In genomic region chr4:57499786-57500185, GRCh38 we compare ENCODE assay signal across 19 cellular contexts.
DNase-seq lines count a peak whose midpoint lies in the region; ATAC-seq, FAIRE-seq and TF ChIP-seq lines count a peak whose summit lies in the region.
"Had no signal": no experiment of that assay in that cellular context is flagged by ENCODE, and none has a peak within 500 bp of the region (broad histone marks: within the 10 kb centered on the region; RNA-seq: fewer than 3 reads in every experiment).

No MANE protein-coding gene starts in this region.

- POLR2A ChIA-PET in A549 (lab: Yijun Ruan, JAX), result no interaction called here
- POLR2A ChIA-PET in CD4-positive, alpha-beta T cell (lab: Charles Lee), result no interaction called here

- no peak overlapping the region for H3K4me2 ChIP-seq in A549

- H3K27ac ChIP-seq in A549, result peak overlapping the region in 1 of 2 experiments; percentile 42; a peak in 1 of 6 replicates
- H3K27ac ChIP-seq in CD4-positive, alpha-beta T cell (ENCODE audit: low read depth, low read length), result no peak overlapping the region
- H3K27ac ChIP-seq: stomach, uterus had no signal

- 45% methylated on average over 6 of the region's 6 CpGs for WGBS in A549 (ENCODE audit: missing lambda C conversion rate)

- DNase-seq in A549 (ENCODE audit: low read depth in 1 of 2, low spot score in 1 of 2) (peak in 1 of 2 experiments; percentile 59), HT1080 (ENCODE audit: low read depth) (peak; percentile 78), RPMI7951 (ENCODE audit: low read depth) (peak; percentile 63), fibroblast of mammary gland (ENCODE audit: low read depth) (peak; percentile 28), medulla oblongata (ENCODE audit: extremely low spot score) (no peak), HPDE6-E6E7 (ENCODE audit: extremely low spot score) (no peak)
- DNase-seq in CD4-positive, alpha-beta T cell, result no peak
- DNase-seq: activated CD4-positive, alpha-beta T cell treated with anti-CD3 and anti-CD28 coated beads for 4 hours; activated naive CD4-positive, alpha-beta T cell treated with anti-CD3 and anti-CD28 coated beads for 36 hours; hypothalamus; Karpas-422; NCI-H187; NCI-H526; stomach; uterus had no signal

- TF ChIP-seq RAD21 in A549 (conservative IDR thresholded peaks at IDR 0.05 in 1 of 2, IDR thresholded peaks at IDR 0.05 in 1 of 2), result no peak

- TF ChIP-seq POLR2A in A549 (IDR thresholded peaks at IDR 0.05; ENCODE audit: low read length), result no peak

- no peaks in the 10 kb centered on the region for H3K9me3 ChIP-seq in A549
- H3K9me3 ChIP-seq in CD4-positive, alpha-beta T cell (ENCODE audit: control insufficient read depth, low read length), result no peaks in the 10 kb centered on the region
- H3K9me3 ChIP-seq: Caco-2, stomach, uterus had no signal

- no peak overlapping the region for H3K27ac Mint-ChIP-seq in CD4-positive, alpha-beta T cell
- H3K27ac Mint-ChIP-seq: activated naive CD4-positive, alpha-beta T cell treated with anti-CD3 and anti-CD28 coated beads for 36 hours; progenitor cell of endocrine pancreas had no signal

- TF ChIP-seq EP300 in A549 (IDR thresholded peaks at IDR 0.05), result no peak

- no peaks in the 10 kb centered on the region for H3K27me3 Mint-ChIP-seq in CD4-positive, alpha-beta T cell
- H3K27me3 Mint-ChIP-seq: progenitor cell of endocrine pancreas had no signal

- TF ChIP-seq CTCF in A549 (IDR thresholded peaks at IDR 0.05), result no peak
- TF ChIP-seq CTCF in fibroblast of mammary gland (conservative IDR thresholded peaks at IDR 0.05; ENCODE audit: control insufficient read depth, insufficient read depth, low read depth, low read length), result no peak
- no peak for TF ChIP-seq CTCF in CD4-positive, alpha-beta T cell (IDR thresholded peaks at IDR 0.05)

- no peaks in the 10 kb centered on the region for H3K4me1 Mint-ChIP-seq in CD4-positive, alpha-beta T cell (ENCODE audit: low read depth)

- no peak for FAIRE-seq in A549 (lab: Jason Lieb, UNC)

- H3K27me3 ChIP-seq in CD4-positive, alpha-beta T cell (ENCODE audit: control insufficient read depth, insufficient read depth, low read length), result no peaks in the 10 kb centered on the region
- H3K27me3 ChIP-seq: stomach, uterus had no signal

- H3K9me3 Mint-ChIP-seq in CD4-positive, alpha-beta T cell, result no peaks in the 10 kb centered on the region

- CTCF ChIA-PET in A549 (lab: Yijun Ruan, JAX), result no interaction called here
- CTCF ChIA-PET in CD4-positive, alpha-beta T cell (lab: Charles Lee), result no interaction called here

- H3K4me3 Mint-ChIP-seq in CD4-positive, alpha-beta T cell, result no peak overlapping the region
- H3K4me3 Mint-ChIP-seq: activated naive CD4-positive, alpha-beta T cell treated with anti-CD3 and anti-CD28 coated beads for 36 hours; brain had no signal

- no peak overlapping the region for H3K4me3 ChIP-seq in A549
- H3K4me3 ChIP-seq in fibroblast of mammary gland (ENCODE audit: control insufficient read depth, low read depth, low read length), result no peak overlapping the region
- H3K4me3 ChIP-seq: stomach, uterus had no signal

- ATAC-seq in A549 (peak; percentile 72 to 82; a peak in 5 of 6 replicates), GM21423 (IDR thresholded peaks at IDR 0.05; ENCODE audit: unreplicated experiment) (no peak)
- ATAC-seq in CD4-positive, alpha-beta T cell (ENCODE audit: poor library complexity), result no peak

- intact Hi-C loops in CD4-positive, alpha-beta T cell (cut with DNase I, micrococcal nuclease), result no loop called here

- H3K36me3 Mint-ChIP-seq in CD4-positive, alpha-beta T cell (ENCODE audit: low read depth), result no peaks in the 10 kb centered on the region
- H3K36me3 Mint-ChIP-seq: brain had no signal

- H3K4me1 ChIP-seq in A549, result peaks cover 5% of the 10 kb centered on the region; the same call in 1 of the 3 replicates
- H3K4me1 ChIP-seq: Caco-2, stomach, uterus had no signal

TF ChIP-seq in A549, 52 proteins besides CTCF, POLR2A, EP300 and RAD21:
- no peak for TF ChIP-seq RNF2 (IDR thresholded peaks at IDR 0.05; ENCODE audit: borderline replicate concordance, low read depth)
- no peak for TF ChIP-seq ZSCAN20 (CRISPR knock-in tag; IDR thresholded peaks at IDR 0.05)
- TF ChIP-seq JUNB (IDR thresholded peaks at IDR 0.05), result no peak
- peak in 1 of 2 experiments; percentile 65; a peak in 2 of 4 replicates for TF ChIP-seq CEBPB (IDR thresholded peaks at IDR 0.05)
- TF ChIP-seq FOSL2 (IDR thresholded peaks at IDR 0.05), result no peak
- TF ChIP-seq FOSL2 (CRISPR knock-in tag; IDR thresholded peaks at IDR 0.05), result peak; percentile 58
- TF ChIP-seq CHD2 (IDR thresholded peaks at IDR 0.05; ENCODE audit: low read length, partially characterized antibody), result no peak

Comparison
In these comparisons a context has a peak if more than half of its experiments do, and no peak if none do; other contexts are left out.
1. ATAC-seq: peak in A549 (2 of 2); none in CD4-positive, alpha-beta T cell (single experiment) and GM21423 (single experiment).
2. DNase-seq: peak in HT1080 (single experiment), RPMI7951 (single experiment) and fibroblast of mammary gland (single experiment); none in medulla oblongata (single experiment), CD4-positive, alpha-beta T cell (0 of 10) and HPDE6-E6E7 (single experiment).